19 cellular contexts compared by ENCODE assay signal in the genomic region with DNA sequence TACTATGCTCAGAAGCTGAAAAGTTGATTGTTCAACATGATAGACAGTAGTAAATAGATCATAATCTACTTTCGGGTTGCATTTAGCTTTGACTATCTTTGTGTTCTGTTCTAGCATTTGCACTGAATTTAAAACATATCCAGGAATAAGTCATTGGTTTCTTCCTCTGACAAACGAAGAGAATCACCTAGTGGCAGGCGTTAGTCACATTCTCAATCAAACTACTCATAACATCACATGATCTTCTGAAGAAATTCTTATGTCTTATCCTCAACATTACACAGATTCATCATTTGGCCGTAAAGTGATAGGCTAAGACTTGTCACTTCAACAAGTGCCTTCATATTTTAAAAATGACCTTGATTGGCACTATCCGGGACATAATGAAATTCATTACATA.
DNase-seq lines count a peak whose midpoint lies in the region; TF ChIP-seq lines count a peak whose summit lies in the region.
"Had no signal": no experiment of that assay in that cellular context is flagged by ENCODE, and none has a peak within 500 bp of the region (broad histone marks: within the 10 kb centered on the region; RNA-seq: fewer than 3 reads in every experiment).

No MANE protein-coding gene starts in this region.

- H3K4me3 ChIP-seq in epithelial cell of esophagus (ENCODE audit: low read length) = no peak overlapping the region

- DNase-seq in HCEC 1CT (peak; percentile 13), LHCN-M2 (ENCODE audit: low read depth) (peak; percentile 11), epithelial cell of esophagus (ENCODE audit: low read depth) (peak; percentile 58), renal cortical epithelial cell (ENCODE audit: low read depth) (peak; percentile 7), NCI-H2196 treated with DMSO at 0.1 percent for 48 hours (lab: John Stamatoyannopoulos, UW; ENCODE audit: unreplicated experiment) (no peak), activated T-cell treated with anti-CD3 and anti-CD28 coated beads for 4 hours (no peak), epidermal melanocyte (ENCODE audit: insufficient read length, low spot score) (no peak)
- DNase-seq: BE2C, H9, Kasumi-1, MM.1S, NCI-H1048, NCI-H1436, NCI-H1930, NCI-H2227 treated with DMSO at 0.1 percent for 48 hours, NCI-H510A treated with DMSO at 0.1 percent for 48 hours, NCI-H748 treated with DMSO at 0.1 percent for 48 hours, SIG-M5, SK-N-SH had no signal

- no peak for TF ChIP-seq CTCF in epithelial cell of esophagus (IDR thresholded peaks at IDR 0.05; ENCODE audit: insufficient read depth, low read depth, low read length, missing control alignments)

Comparison
In these comparisons a context has a peak if more than half of its experiments do, and no peak if none do; other contexts are left out.
1. DNase-seq: peak in HCEC 1CT (single experiment), LHCN-M2 (single experiment), epithelial cell of esophagus (single experiment) and renal cortical epithelial cell (single experiment); none in NCI-H2196 treated with DMSO at 0.1 percent for 48 hours (single experiment), activated T-cell treated with anti-CD3 and anti-CD28 coated beads for 4 hours (single experiment) and epidermal melanocyte (single experiment).